Comparison of ENCODE assay signal across 2 cellular contexts in genomic region chr11:77412814-77413213, GRCh38.
TF ChIP-seq lines count a peak whose summit lies in the region.

No MANE protein-coding gene starts in this region.

TF ChIP-seq in H1, 55 proteins besides CTCF, POLR2A, EP300 and RAD21:
- TF ChIP-seq SIN3A (conservative IDR thresholded peaks at IDR 0.05 in 1 of 2, IDR thresholded peaks at IDR 0.05 in 1 of 2; ENCODE audit: low read depth in 1 of 2, low read length in 2 of 2) (no peak), JUN (IDR thresholded peaks at IDR 0.05; ENCODE audit: low read depth, low read length) (no peak), NRF1 (IDR thresholded peaks at IDR 0.05; ENCODE audit: low read depth, low read length) (no peak)

TF ChIP-seq in SK-N-SH, 30 proteins besides CTCF, POLR2A, EP300 and RAD21:
- TF ChIP-seq USF1 (IDR thresholded peaks at IDR 0.05; ENCODE audit: borderline replicate concordance, low read depth), result no peak
- no peak for TF ChIP-seq GATA2 (CRISPR knock-in tag; IDR thresholded peaks at IDR 0.05)
- TF ChIP-seq ELF1 (IDR thresholded peaks at IDR 0.05), result no peak
- no peak for TF ChIP-seq IRF3 (IDR thresholded peaks at IDR 0.05; ENCODE audit: low read depth, low read length)
- no peak for TF ChIP-seq NFIC (IDR thresholded peaks at IDR 0.05; ENCODE audit: borderline replicate concordance)
- TF ChIP-seq RXRA (IDR thresholded peaks at IDR 0.05; ENCODE audit: borderline replicate concordance, low read depth), result no peak
- TF ChIP-seq EZH2phosphoT487 (IDR thresholded peaks at IDR 0.05; ENCODE audit: borderline replicate concordance, low read depth), result no peak
- no peak for TF ChIP-seq TAF1 (IDR thresholded peaks at IDR 0.05; ENCODE audit: borderline replicate concordance, low read depth, low read length)
- no peak for TF ChIP-seq RCOR1 (IDR thresholded peaks at IDR 0.05; ENCODE audit: low read length)
- no peak for TF ChIP-seq GABPA (IDR thresholded peaks at IDR 0.05; ENCODE audit: low read depth)
- no peak for TF ChIP-seq REST (IDR thresholded peaks at IDR 0.05; ENCODE audit: low read depth, low read length)
- no peak for TF ChIP-seq RFX5 (IDR thresholded peaks at IDR 0.05; ENCODE audit: low read length)
- TF ChIP-seq POLR2AphosphoS5 (IDR thresholded peaks at IDR 0.05; ENCODE audit: low read depth, low read length), result no peak
- TF ChIP-seq CHD2 (IDR thresholded peaks at IDR 0.05; ENCODE audit: low read length, partially characterized antibody), result no peak
- no peak for TF ChIP-seq TCF12 (IDR thresholded peaks at IDR 0.05)
- TF ChIP-seq JUND (IDR thresholded peaks at IDR 0.05), result no peak
- no peak for TF ChIP-seq MEF2A (IDR thresholded peaks at IDR 0.05; ENCODE audit: borderline replicate concordance, low read depth)
- no peak for TF ChIP-seq ZBTB33 (IDR thresholded peaks at IDR 0.05; ENCODE audit: borderline replicate concordance, low read depth)
- TF ChIP-seq PBX3 (IDR thresholded peaks at IDR 0.05), result no peak
- TF ChIP-seq SMC3 (IDR thresholded peaks at IDR 0.05; ENCODE audit: low read depth, low read length), result no peak
